ENCODE assay signal across 8 cellular contexts in the genomic region with DNA sequence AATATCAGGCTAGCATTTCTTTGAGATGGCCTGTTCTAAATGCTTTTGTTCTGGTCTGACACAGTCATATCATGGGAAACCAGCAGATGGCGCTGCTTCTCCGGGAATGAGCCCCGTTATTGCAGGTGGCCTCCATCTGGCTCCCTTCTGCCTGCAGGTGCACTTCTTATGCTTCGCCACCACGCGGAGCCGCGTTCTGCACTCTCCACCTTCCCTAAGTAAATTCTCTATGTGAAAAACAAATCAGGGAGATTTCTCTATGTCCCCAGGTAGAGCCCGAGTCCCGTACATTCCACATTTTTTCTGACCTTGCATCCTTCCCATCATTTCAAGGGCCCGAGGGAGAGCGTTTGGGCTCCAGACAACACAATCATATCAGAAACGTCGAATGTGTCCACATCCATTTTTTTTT. TPM values are rescaled to one million over a fixed set of nuclear protein-coding genes. Genes with fewer than 3 reads are reported as not detected.
A peak's percentile ranks its signal among the peaks of the same experiment; 100 is the strongest.
DNase-seq lines count a peak whose midpoint lies in the region; ATAC-seq, FAIRE-seq and TF ChIP-seq lines count a peak whose summit lies in the region.

No MANE protein-coding gene starts in this region.

- H3F3A ChIP-seq in smooth muscle cell (ENCODE audit: low read depth) = no peaks in the 10 kb centered on the region

- FAIRE-seq in A204.1 (lab: Jason Lieb, UNC) = peak; percentile 57

- no peak overlapping the region for H3K9ac ChIP-seq in smooth muscle cell (ENCODE audit: low read depth)

- ATAC-seq in GM18511 (IDR thresholded peaks at IDR 0.05; ENCODE audit: unreplicated experiment) = peak; percentile 95
- ATAC-seq in HG03025 (IDR thresholded peaks at IDR 0.05; ENCODE audit: low FRiP score, unreplicated experiment) = peak; percentile 81

- no peaks in the 10 kb centered on the region for H3K79me2 ChIP-seq in smooth muscle cell (ENCODE audit: low read depth)

- H3K27me3 ChIP-seq in smooth muscle cell (ENCODE audit: low read depth) = no peaks in the 10 kb centered on the region

- 22% methylated on average over 14 of the region's 14 CpGs for WGBS in smooth muscle cell (ENCODE audit: low lambda C conversion rate)

- H3K9me3 ChIP-seq in smooth muscle cell (replicated peaks; ENCODE audit: low read depth) = no peaks in the 10 kb centered on the region

- H3K4me1 ChIP-seq in smooth muscle cell (ENCODE audit: low read depth) = no peaks in the 10 kb centered on the region

- no peak overlapping the region for H3K4me2 ChIP-seq in smooth muscle cell

- H3K27ac ChIP-seq in smooth muscle cell (ENCODE audit: low read depth) = no peak overlapping the region

- DNase-seq in NCI-H2081 (lab: John Stamatoyannopoulos, UW) (peak; percentile 92 to 93), T1000 (lab: John Stamatoyannopoulos, UW) (peak; percentile 51), astrocyte of the hippocampus (ENCODE audit: low read depth, low spot score) (peak; percentile 93), hippocampal formation (lab: John Stamatoyannopoulos, UW) (peak; percentile 63 to 70), smooth muscle cell (lab: John Stamatoyannopoulos, UW; ENCODE audit: unreplicated experiment) (peak; percentile 22)

- H2AFZ ChIP-seq in smooth muscle cell (ENCODE audit: low read depth) = no peak overlapping the region

- no peaks in the 10 kb centered on the region for H3K36me3 ChIP-seq in smooth muscle cell (ENCODE audit: low read depth)

- H4K20me1 ChIP-seq in smooth muscle cell (ENCODE audit: low read depth) = no peaks in the 10 kb centered on the region

- TF ChIP-seq CTCF in smooth muscle cell (IDR thresholded peaks at IDR 0.05; ENCODE audit: borderline replicate concordance, insufficient read depth, poor library complexity, severe bottlenecking) = peak; percentile 93

- no peak overlapping the region for H3K4me3 ChIP-seq in smooth muscle cell

RNA-seq across cellular contexts. Expression of gene GLRX5, which starts 26.2 kb away (rescaled TPM):
- 42.4 and 53.5 TPM in 2 replicates for total RNA-seq in smooth muscle cell
- polyA plus RNA-seq in smooth muscle cell = 79.8 and 84.3 TPM in 2 replicates

RNA-seq across cellular contexts. Expression of gene SYNE3, which starts 44.6 kb away (rescaled TPM):
- total RNA-seq in smooth muscle cell = 4.0 and 4.2 TPM in 2 replicates
- polyA plus RNA-seq in smooth muscle cell = 2.7 and 4.1 TPM in 2 replicates

Comparison
In these comparisons a context has a peak if more than half of its experiments do, and no peak if none do; other contexts are left out.
1. DNase-seq: peak in every context shown above with its lines; median percentile 93 in astrocyte of the hippocampus; 92 in NCI-H2081; 66 in hippocampal formation; 51 in T1000; 22 in smooth muscle cell.